Comparison of ENCODE assay signal across 10 cellular contexts in the genomic region with DNA sequence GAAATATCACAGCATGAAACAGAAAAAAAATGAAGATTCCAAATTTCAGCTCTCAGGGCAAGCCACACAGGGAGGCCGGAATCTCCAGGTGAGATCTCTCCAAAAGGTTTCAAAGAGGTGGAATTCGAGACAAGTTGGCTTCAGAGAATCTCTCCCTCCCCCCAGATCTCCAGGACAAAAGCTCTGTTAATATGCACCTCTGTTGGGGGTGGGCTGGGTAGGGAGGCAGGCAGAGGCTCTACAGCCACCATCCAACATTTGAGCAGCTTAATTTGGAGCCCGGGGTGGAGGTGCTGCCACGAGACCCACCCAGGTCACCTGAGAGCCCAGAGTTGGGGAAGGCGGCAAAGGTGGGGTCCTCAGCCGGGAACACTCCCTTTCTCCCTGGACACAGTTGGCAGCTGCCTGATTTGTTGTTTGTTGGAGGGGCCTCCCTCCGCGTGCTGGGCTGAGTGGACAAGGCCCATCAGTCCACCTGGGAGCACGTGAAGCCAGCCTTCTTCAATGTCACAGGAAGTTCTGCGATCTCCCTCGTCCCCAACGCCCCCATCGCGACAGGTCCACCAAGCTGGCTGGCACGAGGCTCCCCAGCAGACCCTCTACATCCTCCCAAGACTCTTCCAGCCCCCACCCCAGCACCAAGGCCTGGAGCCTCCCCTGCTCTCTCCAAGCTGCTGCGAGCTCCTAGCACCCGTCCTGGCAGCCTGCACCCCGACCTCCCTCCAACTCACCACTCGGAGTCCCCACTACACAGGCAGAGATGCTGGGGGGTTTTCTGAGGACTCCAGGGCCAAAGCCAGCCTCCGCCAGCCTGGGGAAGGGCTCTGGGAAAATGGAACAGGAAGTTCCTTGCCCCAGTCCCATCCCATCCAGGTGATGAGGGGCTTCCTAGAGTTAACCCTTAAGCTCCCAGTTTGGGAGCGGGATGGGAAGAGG. TPM values are rescaled to one million over a fixed set of nuclear protein-coding genes. Genes with fewer than 3 reads are reported as not detected.
DNase-seq lines count a peak whose midpoint lies in the region; ATAC-seq, FAIRE-seq and TF ChIP-seq lines count a peak whose summit lies in the region.
"Had no signal": no experiment of that assay in that cellular context is flagged by ENCODE, and none has a peak within 500 bp of the region (broad histone marks: within the 10 kb centered on the region; RNA-seq: fewer than 3 reads in every experiment).

A gene (minus strand): TSS at position 836 of the 936 bp plus-strand sequence. CDS start 6,357 bp downstream, outside the sequence.

- H3K4me2 ChIP-seq in HCT116 (ENCODE audit: low read length) = peak within 1 kb of the TSS; percentile 67

- no peak within 1 kb of the TSS for H3K9ac ChIP-seq in HCT116 (ENCODE audit: low read length)

- TF ChIP-seq RAD21 in HCT116 (IDR thresholded peaks at IDR 0.05; ENCODE audit: low read depth) = no peak

- intact Hi-C loops in HCT116 (cut with micrococcal nuclease) (no loop called here), aorta (cut with DNase I) (no loop called here)

- peak within 1 kb of the TSS; percentile 64 for H3K4me3 Mint-ChIP-seq in mesothelial cell of epicardium

- no peak for FAIRE-seq in bronchial epithelial cell (lab: Jason Lieb, UNC)
- FAIRE-seq: H54 had no signal

- H3K27me3 Mint-ChIP-seq in mesothelial cell of epicardium (ENCODE audit: low read depth) = peaks cover 29% of the 10 kb centered on the region

- H2AFZ ChIP-seq in ACC112 (ENCODE audit: low read length, unreplicated experiment) (peak within 1 kb of the TSS; percentile 75), HCT116 (ENCODE audit: low read depth, low read length, poor library complexity, severe bottlenecking) (no peak within 1 kb of the TSS)

- BruUV-seq in HCT116 (replicated peaks; lab: Mats Ljungman, UMichigan) = no TSS peak

- no peaks in the 10 kb centered on the region for H3K79me2 ChIP-seq in ACC112 (ENCODE audit: control insufficient read depth, insufficient read depth, low read length, unreplicated experiment)
- no peaks in the 10 kb centered on the region for H3K79me2 ChIP-seq in HCT116 (ENCODE audit: insufficient read depth, low read length)

- H3K9me3 Mint-ChIP-seq in mesothelial cell of epicardium = no peaks in the 10 kb centered on the region

- H3K36me3 ChIP-seq in ACC112 (ENCODE audit: insufficient read depth, low read length) (no peaks in the 10 kb centered on the region), HCT116 (ENCODE audit: control insufficient read depth in 1 of 2, insufficient read depth in 2 of 2, low read length in 2 of 2) (no peaks in the 10 kb centered on the region), bronchial epithelial cell (ENCODE audit: control insufficient read depth, insufficient read depth, low read length) (no peaks in the 10 kb centered on the region), aorta (ENCODE audit: control insufficient read depth in 1 of 2, insufficient read depth in 2 of 2, low read length in 1 of 2) (no peaks in the 10 kb centered on the region), brain microvascular endothelial cell (replicated peaks) (no peaks in the 10 kb centered on the region)

- peaks cover 18% of the 10 kb centered on the region for H3K4me1 Mint-ChIP-seq in mesothelial cell of epicardium

- H3K4me3 ChIP-seq in ACC112 (ENCODE audit: low read depth, low read length) (peak within 1 kb of the TSS; percentile 66), HCT116 (replicated peaks in 1 of 2; ENCODE audit: low read depth in 1 of 2, low read length in 2 of 2) (0 out of 4 replicates have a peak within 1 kb of the TSS, but pooled peaks of 1 of the 2 experiments have one; percentile 29), bronchial epithelial cell (ENCODE audit: low read depth, low read length) (peak within 1 kb of the TSS; percentile 7), aorta (ENCODE audit: low read length in 2 of 2) (no peak within 1 kb of the TSS), brain microvascular endothelial cell (ENCODE audit: low read depth, low read length) (no peak within 1 kb of the TSS)

- H3K27ac ChIP-seq in ACC112 (ENCODE audit: low read depth, low read length) (no peak within 1 kb of the TSS), HCT116 (ENCODE audit: low read depth, low read length) (peak within 1 kb of the TSS; percentile 46; the same call in 1 of the 2 replicates), aorta (ENCODE audit: low read depth in 1 of 2, low read length in 2 of 2) (no peak within 1 kb of the TSS), brain microvascular endothelial cell (no peak within 1 kb of the TSS)

- TF ChIP-seq POLR2A in HCT116 (IDR thresholded peaks at IDR 0.05; ENCODE audit: borderline replicate concordance, extremely low read depth, insufficient read depth, insufficient read length) = no peak

- 15 to 23% methylated on average over 21 of the region's 21 CpGs for WGBS in aorta, 2 donors

- POLR2A ChIA-PET in HCT116 (lab: Charles Lee) = interaction anchor here (1.0 kb wide), 1 partner anchor 79 kb away, joined by 3 read pairs; a partner anchor contains a TSS

- H3K9me2 ChIP-seq in HCT116 (ENCODE audit: insufficient read depth) = no peaks in the 10 kb centered on the region

- in situ Hi-C loops in brain microvascular endothelial cell (cut with HindIII; ENCODE audit: low pct_ligation_motif_present, low sequenced_read_pairs) = no loop called here

- H3K27me3 ChIP-seq in ACC112 (ENCODE audit: insufficient read depth, low read length) (peaks cover 3% of the 10 kb centered on the region; the same call in 1 of the 2 replicates), HCT116 (ENCODE audit: insufficient read depth, low read length) (no peaks in the 10 kb centered on the region), bronchial epithelial cell (ENCODE audit: control insufficient read depth, insufficient read depth, low read length) (no peaks in the 10 kb centered on the region), aorta (ENCODE audit: control insufficient read depth in 1 of 2, insufficient read depth in 2 of 2, low read length in 1 of 2) (no peaks in the 10 kb centered on the region), brain microvascular endothelial cell (replicated peaks) (peaks cover 5% of the 10 kb centered on the region)

- peak within 1 kb of the TSS; percentile 77 for H3K27ac Mint-ChIP-seq in mesothelial cell of epicardium

- ATAC-seq in HCT116 (no peak), aorta (ENCODE audit: low FRiP score) (no peak)

- RAD21 ChIA-PET in HCT116 (lab: Charles Lee; ENCODE audit: low non-redundant PET in 1 of 2, low total read pairs in 2 of 2, uncharacterized antibody in 2 of 2, unreplicated experiment in 2 of 2) = no interaction called here

- CTCF ChIA-PET in HCT116 (lab: Charles Lee) = interaction anchor here (1.6 to 3.0 kb wide), 2 partner anchors 11 to 31 kb away, joined by 3 to 8 read pairs; no protein-coding TSS in a partner anchor

- no peaks in the 10 kb centered on the region for H3K36me3 Mint-ChIP-seq in mesothelial cell of epicardium

- peaks cover 6% of the 10 kb centered on the region for H3K4me1 ChIP-seq in ACC112 (ENCODE audit: control insufficient read depth, insufficient read depth, low read length, unreplicated experiment)
- peaks cover 16 to 28% of the 10 kb centered on the region in 2 experiments for H3K4me1 ChIP-seq in HCT116 (ENCODE audit: control insufficient read depth in 1 of 2, insufficient read depth in 2 of 2, low read length in 2 of 2)
- no peaks in the 10 kb centered on the region for H3K4me1 ChIP-seq in aorta (ENCODE audit: control insufficient read depth in 1 of 2, insufficient read depth in 2 of 2, low read length in 2 of 2)

- H3K9me3 ChIP-seq in HCT116 (ENCODE audit: control insufficient read depth in 1 of 2, insufficient read depth in 1 of 2, low read depth in 1 of 2, low read length in 2 of 2) (no peaks in the 10 kb centered on the region), aorta (ENCODE audit: control insufficient read depth, low read length) (no peaks in the 10 kb centered on the region)

- no peak for DNase-seq in HCT116 (ENCODE audit: low read depth, low spot score)
- DNase-seq in bronchial epithelial cell (ENCODE audit: low read depth) = no peak
- no peak for DNase-seq in mesothelial cell of epicardium (ENCODE audit: low spot score in 2 of 2, unreplicated experiment in 2 of 2)
- DNase-seq in kidney glomerular epithelial cell (lab: John Stamatoyannopoulos, UW) = no peak
- no peak for DNase-seq in aorta
- DNase-seq in glomerular visceral epithelial cell (ENCODE audit: extremely low spot score) = no peak
- DNase-seq in brain microvascular endothelial cell = no peak
- DNase-seq: T-helper 9 cell had no signal

- TF ChIP-seq CTCF in HCT116 (IDR thresholded peaks at IDR 0.05 in 2 of 3, conservative IDR thresholded peaks at IDR 0.05 in 1 of 3; ENCODE audit: borderline replicate concordance in 1 of 3, insufficient read depth in 1 of 3, low read depth in 2 of 3, low read length in 2 of 3) = no peak
- TF ChIP-seq CTCF in bronchial epithelial cell (IDR thresholded peaks at IDR 0.05; ENCODE audit: insufficient read depth, low read length, severe bottlenecking) = no peak
- TF ChIP-seq CTCF in mesothelial cell of epicardium (IDR thresholded peaks at IDR 0.05; ENCODE audit: unreplicated experiment) = no peak
- TF ChIP-seq CTCF in brain microvascular endothelial cell (IDR thresholded peaks at IDR 0.05; ENCODE audit: low read depth, low read length, missing control alignments) = no peak

- no peaks in the 10 kb centered on the region for H4K20me1 ChIP-seq in HCT116 (ENCODE audit: insufficient read depth)

RNA-seq across cellular contexts. Expression of the gene that starts here (rescaled TPM):
- 0.76 TPM for total RNA-seq in HCT116 (2021; ENCODE audit: unreplicated experiment)
- 0.08 and 0.10 TPM in 2 replicates for polyA plus RNA-seq in HCT116 (2012)
- not detected in 2 replicates for total RNA-seq in bronchial epithelial cell
- 0.09 to 0.42 TPM in 2 of 3 replicates, not detected in the other for total RNA-seq in mesothelial cell of epicardium
- not detected for total RNA-seq in aorta
- polyA plus RNA-seq in aorta = not detected

Comparison
In these comparisons a context has a peak if more than half of its experiments do, and no peak if none do; other contexts are left out.
1. H3K4me3 ChIP-seq: peak in ACC112 (single experiment) and bronchial epithelial cell (single experiment); none in aorta (0 of 2) and brain microvascular endothelial cell (single experiment).